Comparison of ENCODE assay signal across 29 cellular contexts in genomic region chr5:31131381-31131811, GRCh38.
DNase-seq lines count a peak whose midpoint lies in the region; ATAC-seq, FAIRE-seq and TF ChIP-seq lines count a peak whose summit lies in the region.
"Had no signal": no experiment of that assay in that cellular context is flagged by ENCODE, and none has a peak within 500 bp of the region (broad histone marks: within the 10 kb centered on the region; RNA-seq: fewer than 3 reads in every experiment).

No MANE protein-coding gene starts in this region.

- no peak for TF ChIP-seq EP300 in esophagus muscularis mucosa (IDR thresholded peaks at IDR 0.05)

- no peak overlapping the region for H3K4me3 Mint-ChIP-seq in stimulated activated naive B cell treated with anti-CD40 and anti-IgM and Interleukin-4, amounts not matched to agents 10 μg/mL and 1 μg/mL and 100 μg/mL, for 72 hours
- H3K4me3 Mint-ChIP-seq: activated CD4-positive, alpha-beta T cell treated with anti-CD3 and anti-CD28 coated beads, Interleukin-2, amount 10 ng/mL, durations not matched to agents 24 days and 14 days; activated T-cell treated with anti-CD3 and anti-CD28 coated beads, Interleukin-2, amount 50 U/mL, for 24 hours; CD8-positive, alpha-beta T cell; IgD-negative memory B cell; stimulated activated memory B cell treated with anti-CD40 and anti-IgM and Interleukin-4, amounts not matched to agents 10 μg/mL and 1 μg/mL and 100 μg/mL, for 72 hours had no signal

- H3K9me3 ChIP-seq in esophagus muscularis mucosa, result no peaks in the 10 kb centered on the region
- H3K9me3 ChIP-seq: body of pancreas, lower lobe of right lung, suprapubic skin had no signal

- 73% methylated on average over 6 of the region's 6 CpGs for WGBS in esophagus muscularis mucosa

- H3K4me1 Mint-ChIP-seq in stimulated activated naive B cell treated with anti-CD40 and anti-IgM and Interleukin-4, amounts not matched to agents 10 μg/mL and 1 μg/mL and 100 μg/mL, for 72 hours, result no peaks in the 10 kb centered on the region
- H3K4me1 Mint-ChIP-seq: activated CD4-positive, alpha-beta T cell treated with anti-CD3 and anti-CD28 coated beads, Interleukin-2, amount 10 ng/mL, durations not matched to agents 24 days and 14 days; IgD-negative memory B cell; stimulated activated memory B cell treated with anti-CD40 and anti-IgM and Interleukin-4, amounts not matched to agents 10 μg/mL and 1 μg/mL and 100 μg/mL, for 72 hours had no signal

- TF ChIP-seq CTCF in esophagus muscularis mucosa (IDR thresholded peaks at IDR 0.05), result no peak

- no peaks in the 10 kb centered on the region for H3K27me3 Mint-ChIP-seq in stimulated activated naive B cell treated with anti-CD40 and anti-IgM and Interleukin-4, amounts not matched to agents 10 μg/mL and 1 μg/mL and 100 μg/mL, for 72 hours
- H3K27me3 Mint-ChIP-seq: activated CD4-positive, alpha-beta T cell treated with anti-CD3 and anti-CD28 coated beads, Interleukin-2, amount 10 ng/mL, durations not matched to agents 24 days and 14 days; activated T-cell treated with anti-CD3 and anti-CD28 coated beads, Interleukin-2, amount 50 U/mL, for 24 hours; IgD-negative memory B cell; stimulated activated memory B cell treated with anti-CD40 and anti-IgM and Interleukin-4, amounts not matched to agents 10 μg/mL and 1 μg/mL and 100 μg/mL, for 72 hours had no signal

- no peak for ATAC-seq in stimulated activated naive B cell treated with anti-CD40 and anti-IgM and Interleukin-4, amounts not matched to agents 10 μg/mL and 1 μg/mL and 100 μg/mL, for 72 hours (replicated peaks)
- ATAC-seq in HG03565 (IDR thresholded peaks at IDR 0.05; ENCODE audit: unreplicated experiment) (no peak), HG02763 (IDR thresholded peaks at IDR 0.05; ENCODE audit: unreplicated experiment) (no peak)
- ATAC-seq: body of pancreas; CD8-positive, alpha-beta T cell; sciatic nerve; stimulated activated memory B cell treated with anti-CD40 and anti-IgM and Interleukin-4, amounts not matched to agents 10 μg/mL and 1 μg/mL and 100 μg/mL, for 72 hours had no signal

- H3K9me3 Mint-ChIP-seq in stimulated activated naive B cell treated with anti-CD40 and anti-IgM and Interleukin-4, amounts not matched to agents 10 μg/mL and 1 μg/mL and 100 μg/mL, for 72 hours, result peaks cover 3 to 8% of the 10 kb centered on the region in 2 donors
- H3K9me3 Mint-ChIP-seq: activated CD4-positive, alpha-beta T cell treated with anti-CD3 and anti-CD28 coated beads, Interleukin-2, amount 10 ng/mL, durations not matched to agents 24 days and 14 days; activated T-cell treated with anti-CD3 and anti-CD28 coated beads, Interleukin-2, amount 50 U/mL, for 24 hours; stimulated activated memory B cell treated with anti-CD40 and anti-IgM and Interleukin-4, amounts not matched to agents 10 μg/mL and 1 μg/mL and 100 μg/mL, for 72 hours had no signal

- no peak overlapping the region for H3K4me3 ChIP-seq in esophagus muscularis mucosa
- H3K4me3 ChIP-seq: body of pancreas, lower lobe of right lung, suprapubic skin had no signal

- no peak overlapping the region for H3K27ac ChIP-seq in esophagus muscularis mucosa (replicated peaks in 1 of 4)
- H3K27ac ChIP-seq: body of pancreas, lower lobe of right lung, parathyroid adenoma, suprapubic skin, VCaP had no signal

- DNase-seq in NOMO-1 treated with DMSO at 0.1 percent for 48 hours (lab: John Stamatoyannopoulos, UW; ENCODE audit: unreplicated experiment) (peak; percentile 52), NOMO-1 treated with dmso at 0.1 percent for 144 hours (lab: John Stamatoyannopoulos, UW; ENCODE audit: unreplicated experiment) (no peak), RCC 7860 (ENCODE audit: low spot score) (no peak), esophagus muscularis mucosa (ENCODE audit: extremely low spot score) (peak; percentile 8), DMS79 (lab: John Stamatoyannopoulos, UW) (no peak)
- DNase-seq in stimulated activated naive B cell treated with anti-CD40 and anti-IgM and Interleukin-4, amounts not matched to agents 10 μg/mL and 1 μg/mL and 100 μg/mL, for 72 hours, result no peak
- DNase-seq: 8988T; activated CD4-positive, alpha-beta T cell treated with anti-CD3 and anti-CD28 coated beads, Interleukin-2, amount 10 ng/mL, durations not matched to agents 24 days and 14 days; activated gamma-delta T cell treated with Interleukin-2 at 50 U/mL for 16 hours; activated T-cell treated with anti-CD3 and anti-CD28 coated beads, Interleukin-2, amount 50 U/mL, for 24 hours; body of pancreas; CD8-positive, alpha-beta T cell; DMS153; H7; kidney; lower lobe of right lung; NCI-H1417 treated with DMSO at 0.1 percent for 48 hours; NCI-H2081; NCI-H345; stimulated activated CD4-positive, alpha-beta T cell treated with anti-CD3 and anti-CD28 coated beads, Interleukin-4, amount 100 ng/mL, for 4 hours had no signal

- H3K36me3 Mint-ChIP-seq in stimulated activated naive B cell treated with anti-CD40 and anti-IgM and Interleukin-4, amounts not matched to agents 10 μg/mL and 1 μg/mL and 100 μg/mL, for 72 hours, result no peaks in the 10 kb centered on the region
- H3K36me3 Mint-ChIP-seq: CD8-positive, alpha-beta T cell; IgD-negative memory B cell; stimulated activated memory B cell treated with anti-CD40 and anti-IgM and Interleukin-4, amounts not matched to agents 10 μg/mL and 1 μg/mL and 100 μg/mL, for 72 hours had no signal

- H3K36me3 ChIP-seq in esophagus muscularis mucosa, result no peaks in the 10 kb centered on the region
- H3K36me3 ChIP-seq: lower lobe of right lung, suprapubic skin had no signal

- no peak for TF ChIP-seq POLR2A in esophagus muscularis mucosa (IDR thresholded peaks at IDR 0.05; ENCODE audit: low read depth)

- no peaks in the 10 kb centered on the region for H3K4me1 ChIP-seq in esophagus muscularis mucosa
- H3K4me1 ChIP-seq: body of pancreas, lower lobe of right lung, parathyroid adenoma, suprapubic skin had no signal

- no peaks in the 10 kb centered on the region for H3K27me3 ChIP-seq in esophagus muscularis mucosa
- H3K27me3 ChIP-seq: body of pancreas, suprapubic skin had no signal

- peak; percentile 83 for FAIRE-seq in RCC 7860 (lab: Jason Lieb, UNC)
- FAIRE-seq: G401.6, kidney had no signal

- intact Hi-C loops in esophagus muscularis mucosa (cut with DNase I), result no loop called here

- H3K27ac Mint-ChIP-seq in stimulated activated naive B cell treated with anti-CD40 and anti-IgM and Interleukin-4, amounts not matched to agents 10 μg/mL and 1 μg/mL and 100 μg/mL, for 72 hours, result no peak overlapping the region
- H3K27ac Mint-ChIP-seq: activated CD4-positive, alpha-beta T cell treated with anti-CD3 and anti-CD28 coated beads, Interleukin-2, amount 10 ng/mL, durations not matched to agents 24 days and 14 days; activated T-cell treated with anti-CD3 and anti-CD28 coated beads, Interleukin-2, amount 50 U/mL, for 24 hours; CD8-positive, alpha-beta T cell; stimulated activated memory B cell treated with anti-CD40 and anti-IgM and Interleukin-4, amounts not matched to agents 10 μg/mL and 1 μg/mL and 100 μg/mL, for 72 hours had no signal

Comparison
In these comparisons a context has a peak if more than half of its experiments do, and no peak if none do; other contexts are left out.
1. DNase-seq: peak in NOMO-1 treated with DMSO at 0.1 percent for 48 hours (single experiment) and esophagus muscularis mucosa (single experiment); none in NOMO-1 treated with dmso at 0.1 percent for 144 hours (single experiment), RCC 7860 (single experiment), stimulated activated naive B cell treated with anti-CD40 and anti-IgM and Interleukin-4, amounts not matched to agents 10 μg/mL and 1 μg/mL and 100 μg/mL, for 72 hours (single experiment) and DMS79 (single experiment).